20 cellular contexts compared by ENCODE assay signal in genomic region chr10:33031171-33031570, GRCh38.
"Had no signal": no experiment of that assay in that cellular context is flagged by ENCODE, and none has a peak within 500 bp of the region (broad histone marks: within the 10 kb centered on the region; RNA-seq: fewer than 3 reads in every experiment).

No MANE protein-coding gene starts in this region.

- H3K79me2 ChIP-seq: parathyroid adenoma had no signal

- H3K4me3 ChIP-seq: gastroesophageal sphincter, psoas muscle, right lobe of liver, tibial artery, upper lobe of left lung, uterus had no signal

- H3K27ac ChIP-seq: gastroesophageal sphincter, parathyroid adenoma, psoas muscle, right lobe of liver, tibial artery, upper lobe of left lung, uterus had no signal

- H3K27me3 ChIP-seq: gastroesophageal sphincter, right lobe of liver, tibial artery, upper lobe of left lung, uterus had no signal

- H3K9me3 Mint-ChIP-seq: naive thymus-derived CD4-positive, alpha-beta T cell; nephron progenitor cell; stimulated activated effector memory CD8-positive, alpha-beta T cell treated with anti-CD3 and anti-CD28 coated beads, Interleukin-12 subunit alpha, Interleukin-12 subunit beta, amount 100 ng/mL, for 72 hours; stimulated activated naive CD8-positive, alpha-beta T cell treated with anti-CD3 and anti-CD28 coated beads, Interleukin-15, Interleukin-2, amounts not matched to agents 100 ng/mL and 50 ng/mL, for 24 hours had no signal

- H3K4me3 Mint-ChIP-seq: naive thymus-derived CD4-positive, alpha-beta T cell; nephron progenitor cell; stimulated activated effector memory CD8-positive, alpha-beta T cell treated with anti-CD3 and anti-CD28 coated beads, Interleukin-12 subunit alpha, Interleukin-12 subunit beta, amount 100 ng/mL, for 72 hours; stimulated activated naive CD8-positive, alpha-beta T cell treated with anti-CD3 and anti-CD28 coated beads, Interleukin-15, Interleukin-2, amounts not matched to agents 100 ng/mL and 50 ng/mL, for 24 hours had no signal

- H3K4me1 ChIP-seq: parathyroid adenoma, right lobe of liver, upper lobe of left lung, uterus had no signal

- DNase-seq: effector memory CD4-positive, alpha-beta T cell; glutamatergic neuron; islet precursor cell; mammary epithelial cell; naive thymus-derived CD4-positive, alpha-beta T cell; nephron progenitor cell; psoas muscle; retina; right lobe of liver; stimulated activated CD4-positive, alpha-beta T cell treated with anti-CD3 and anti-CD28 coated beads, Interleukin-4, amount 100 ng/mL, for 1 hour; stimulated activated CD8-positive, alpha-beta memory T cell treated with anti-CD3 and anti-CD28 coated beads, Interleukin-4, amount 100 ng/mL, for 48 hours; tibial artery; upper lobe of left lung; uterus had no signal

- H3K4me1 Mint-ChIP-seq: nephron progenitor cell had no signal

- H3K36me3 ChIP-seq: gastroesophageal sphincter, right lobe of liver, tibial artery, upper lobe of left lung, uterus had no signal

- H3K36me3 Mint-ChIP-seq: stimulated activated effector memory CD8-positive, alpha-beta T cell treated with anti-CD3 and anti-CD28 coated beads, Interleukin-12 subunit alpha, Interleukin-12 subunit beta, amount 100 ng/mL, for 72 hours had no signal

- H3K9ac ChIP-seq: parathyroid adenoma had no signal

- ATAC-seq: esophagus mucosa; gastroesophageal sphincter; left lobe of liver; naive thymus-derived CD4-positive, alpha-beta T cell; psoas muscle; right lobe of liver; stimulated activated effector memory CD8-positive, alpha-beta T cell treated with anti-CD3 and anti-CD28 coated beads, Interleukin-12 subunit alpha, Interleukin-12 subunit beta, amount 100 ng/mL, for 72 hours had no signal

- H3K27ac Mint-ChIP-seq: nephron progenitor cell; stimulated activated effector memory CD8-positive, alpha-beta T cell treated with anti-CD3 and anti-CD28 coated beads, Interleukin-12 subunit alpha, Interleukin-12 subunit beta, amount 100 ng/mL, for 72 hours; stimulated activated naive CD8-positive, alpha-beta T cell treated with anti-CD3 and anti-CD28 coated beads, Interleukin-15, Interleukin-2, amounts not matched to agents 100 ng/mL and 50 ng/mL, for 24 hours had no signal

- H3K9me3 ChIP-seq: gastroesophageal sphincter, psoas muscle, right lobe of liver, tibial artery, upper lobe of left lung, uterus had no signal

- H2AFZ ChIP-seq: parathyroid adenoma had no signal

- H3K27me3 Mint-ChIP-seq: stimulated activated naive CD8-positive, alpha-beta T cell treated with anti-CD3 and anti-CD28 coated beads, Interleukin-15, Interleukin-2, amounts not matched to agents 100 ng/mL and 50 ng/mL, for 24 hours had no signal
